23 cellular contexts compared by ENCODE assay signal in the genomic region with DNA sequence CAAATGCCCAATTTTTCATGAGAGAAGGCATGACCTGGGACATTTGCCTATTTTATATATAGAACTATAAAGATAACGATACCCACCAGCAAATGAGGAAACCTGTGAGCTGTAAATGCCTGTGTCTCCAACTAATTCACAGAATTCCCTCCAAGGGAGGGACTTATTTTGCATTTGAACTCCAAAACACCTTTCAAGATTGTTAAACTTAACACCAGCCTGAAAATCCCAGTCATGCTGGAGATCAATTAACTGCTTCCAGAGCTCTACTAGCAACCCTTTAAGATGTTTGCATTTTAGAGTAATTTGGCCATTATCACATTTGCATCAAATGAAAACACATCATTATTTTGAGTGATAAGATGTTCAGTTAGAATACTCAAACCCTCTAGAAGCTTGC.
"Had no signal": no experiment of that assay in that cellular context is flagged by ENCODE, and none has a peak within 500 bp of the region (broad histone marks: within the 10 kb centered on the region; RNA-seq: fewer than 3 reads in every experiment).

No MANE protein-coding gene starts in this region.

- H3K36me3 Mint-ChIP-seq: naive thymus-derived CD4-positive, alpha-beta T cell; natural killer cell treated with Interleukin-12 subunit alpha and Interleukin-12 subunit beta and Interleukin-15 and Interleukin-18, amount 100 ng/mL, for 72 hours; stimulated activated naive B cell treated with anti-CD40 and anti-IgM and Interleukin-4, amounts not matched to agents 10 μg/mL and 1 μg/mL and 100 μg/mL, for 72 hours had no signal

- H3K27me3 ChIP-seq: ovary, right atrium auricular region, right lobe of liver, stomach, testis, thyroid gland, transverse colon, upper lobe of left lung, vagina had no signal

- H3K27ac ChIP-seq: left ventricle myocardium inferior, ovary, right atrium auricular region, right lobe of liver, stomach, testis, thyroid gland, transverse colon, upper lobe of left lung, vagina had no signal

- DNase-seq: hippocampal formation; islet precursor cell; left ventricle myocardium inferior; midbrain; mucosa of descending colon; naive thymus-derived CD4-positive, alpha-beta T cell; ovary; right lobe of liver; stimulated activated CD4-positive, alpha-beta T cell treated with anti-CD3 and anti-CD28 coated beads, Interleukin-1b, Interleukin-23, amount 100 ng/mL, for 48 hours; stimulated activated CD4-positive, alpha-beta T cell treated with anti-CD3 and anti-CD28 coated beads, Interleukin-4, amount 100 ng/mL, for 1 hour; stimulated activated naive B cell treated with anti-CD40 and anti-IgM and Interleukin-4, amounts not matched to agents 10 μg/mL and 1 μg/mL and 100 μg/mL, for 72 hours; stimulated activated naive CD8-positive, alpha-beta T cell treated with anti-CD3 and anti-CD28 coated beads, Interleukin-15, Interleukin-2, amounts not matched to agents 100 U/mL and 50 U/mL, for 24 hours; stomach; testis; thyroid gland; transverse colon; upper lobe of left lung had no signal

- H3K27me3 Mint-ChIP-seq: natural killer cell treated with Interleukin-12 subunit alpha and Interleukin-12 subunit beta and Interleukin-15 and Interleukin-18, amount 100 ng/mL, for 72 hours had no signal

- H3K9me3 ChIP-seq: mucosa of descending colon, ovary, right atrium auricular region, right lobe of liver, stomach, testis, thyroid gland, transverse colon, upper lobe of left lung, vagina had no signal

- H3K36me3 ChIP-seq: left ventricle myocardium inferior, ovary, right atrium auricular region, right lobe of liver, stomach, thyroid gland, transverse colon, upper lobe of left lung, vagina had no signal

- ATAC-seq: mucosa of descending colon; naive thymus-derived CD4-positive, alpha-beta T cell; natural killer cell treated with Interleukin-12 subunit alpha and Interleukin-12 subunit beta and Interleukin-15 and Interleukin-18, amount 100 ng/mL, for 72 hours; right lobe of liver; stimulated activated naive B cell treated with anti-CD40 and anti-IgM and Interleukin-4, amounts not matched to agents 10 μg/mL and 1 μg/mL and 100 μg/mL, for 72 hours; stimulated activated naive CD8-positive, alpha-beta T cell treated with anti-CD3 and anti-CD28 coated beads, Interleukin-15, Interleukin-2, amounts not matched to agents 100 U/mL and 50 U/mL, for 24 hours had no signal

- H3K4me3 ChIP-seq: left ventricle myocardium inferior, lung, mucosa of descending colon, ovary, right atrium auricular region, right lobe of liver, smooth muscle cell, stomach, testis, thyroid gland, transverse colon, upper lobe of left lung, vagina had no signal

- H3K27ac Mint-ChIP-seq: naive thymus-derived CD4-positive, alpha-beta T cell; natural killer cell treated with Interleukin-12 subunit alpha and Interleukin-12 subunit beta and Interleukin-15 and Interleukin-18, amount 100 ng/mL, for 72 hours; progenitor cell of endocrine pancreas; stimulated activated naive B cell treated with anti-CD40 and anti-IgM and Interleukin-4, amounts not matched to agents 10 μg/mL and 1 μg/mL and 100 μg/mL, for 72 hours had no signal

- H3K4me1 ChIP-seq: left ventricle myocardium inferior, right atrium auricular region, right lobe of liver, stomach, testis, thyroid gland, transverse colon, upper lobe of left lung, vagina had no signal

- H3K4me1 Mint-ChIP-seq: naive thymus-derived CD4-positive, alpha-beta T cell had no signal

- H3K4me3 Mint-ChIP-seq: naive thymus-derived CD4-positive, alpha-beta T cell; natural killer cell treated with Interleukin-12 subunit alpha and Interleukin-12 subunit beta and Interleukin-15 and Interleukin-18, amount 100 ng/mL, for 72 hours; stimulated activated naive B cell treated with anti-CD40 and anti-IgM and Interleukin-4, amounts not matched to agents 10 μg/mL and 1 μg/mL and 100 μg/mL, for 72 hours had no signal
